Comparison of ENCODE assay signal across 21 cellular contexts in the genomic region with DNA sequence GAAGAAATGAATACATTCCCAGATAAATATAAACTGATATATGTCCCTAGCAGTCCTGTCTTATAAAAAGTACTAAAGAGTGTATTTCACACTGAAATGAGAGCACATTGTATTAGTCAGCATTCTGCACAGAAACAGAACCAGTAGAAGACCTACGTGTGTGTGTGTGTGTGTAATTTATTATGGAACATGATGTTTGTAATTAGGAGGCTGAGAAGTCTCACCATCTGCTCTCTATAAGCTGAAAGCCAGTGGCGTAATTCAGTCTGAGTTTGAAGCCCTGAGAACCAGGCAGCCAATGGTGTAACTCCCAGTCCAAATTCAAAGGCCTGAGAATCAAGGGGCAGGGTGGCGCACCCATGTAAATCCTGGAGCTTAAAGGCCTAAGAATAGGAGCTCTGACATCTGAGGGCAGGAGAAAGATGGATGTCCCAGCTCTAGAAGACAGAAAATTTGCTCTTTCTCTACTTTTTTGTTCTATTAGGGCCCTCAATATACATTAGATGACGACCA.
DNase-seq lines count a peak whose midpoint lies in the region; ATAC-seq and TF ChIP-seq lines count a peak whose summit lies in the region.
"Had no signal": no experiment of that assay in that cellular context is flagged by ENCODE, and none has a peak within 500 bp of the region (broad histone marks: within the 10 kb centered on the region; RNA-seq: fewer than 3 reads in every experiment).

No MANE protein-coding gene starts in this region.

- no peak overlapping the region for H3K4me2 ChIP-seq in osteoblast (ENCODE audit: insufficient read depth, low read length)

- no peaks in the 10 kb centered on the region for H3K4me1 Mint-ChIP-seq in CD4-positive, alpha-beta T cell (ENCODE audit: low read depth)

- H3K4me3 ChIP-seq in osteoblast (ENCODE audit: insufficient read depth, low read length): no peak overlapping the region

- H4K20me1 ChIP-seq in osteoblast (ENCODE audit: insufficient read depth, low read length): no peaks in the 10 kb centered on the region

- no peaks in the 10 kb centered on the region for H3K9me3 ChIP-seq in osteoblast (ENCODE audit: low read depth, low read length)
- no peaks in the 10 kb centered on the region for H3K9me3 ChIP-seq in CD4-positive, alpha-beta T cell (ENCODE audit: control insufficient read depth, low read length)

- no peak for TF ChIP-seq CTCF in osteoblast (IDR thresholded peaks at IDR 0.05; ENCODE audit: extremely low read depth, low read depth, low read length)
- TF ChIP-seq CTCF in CD4-positive, alpha-beta T cell (IDR thresholded peaks at IDR 0.05): no peak

- POLR2A ChIA-PET in CD4-positive, alpha-beta T cell (lab: Charles Lee): no interaction called here

- no peak for ATAC-seq in CD4-positive, alpha-beta T cell (ENCODE audit: poor library complexity)
- ATAC-seq: HCT116, PC-3, SK-N-SH treated with all-trans-retinoic acid at 6 μM for 48 hours had no signal

- H3K79me2 ChIP-seq in osteoblast (ENCODE audit: insufficient read depth, low read length): no peaks in the 10 kb centered on the region

- no peak overlapping the region for H3K27ac Mint-ChIP-seq in CD4-positive, alpha-beta T cell

- H3K9me3 Mint-ChIP-seq in CD4-positive, alpha-beta T cell: peaks cover 5% of the 10 kb centered on the region

- intact Hi-C loops in CD4-positive, alpha-beta T cell (cut with DNase I, micrococcal nuclease): no loop called here

- H3K27me3 ChIP-seq in osteoblast (ENCODE audit: insufficient read depth, low read length): no peaks in the 10 kb centered on the region
- H3K27me3 ChIP-seq in CD4-positive, alpha-beta T cell (ENCODE audit: control insufficient read depth, insufficient read depth, low read length): no peaks in the 10 kb centered on the region

- no peaks in the 10 kb centered on the region for H3K36me3 ChIP-seq in osteoblast (ENCODE audit: insufficient read depth, low read length)

- H3K4me3 Mint-ChIP-seq in CD4-positive, alpha-beta T cell: no peak overlapping the region

- H3K4me1 ChIP-seq in osteoblast (ENCODE audit: insufficient read depth, low read length): no peaks in the 10 kb centered on the region

- no peaks in the 10 kb centered on the region for H3K36me3 Mint-ChIP-seq in CD4-positive, alpha-beta T cell (ENCODE audit: low read depth)

- H2AFZ ChIP-seq in osteoblast (ENCODE audit: low read length): peak overlapping the region; percentile 19

- CTCF ChIA-PET in CD4-positive, alpha-beta T cell (lab: Charles Lee): no interaction called here

- no peak overlapping the region for H3K27ac ChIP-seq in osteoblast (ENCODE audit: low read depth, low read length)
- no peak overlapping the region for H3K27ac ChIP-seq in CD4-positive, alpha-beta T cell (ENCODE audit: low read depth, low read length)
- H3K27ac ChIP-seq: C4-2B, RWPE1 had no signal

- DNase-seq in DMS 273 (lab: John Stamatoyannopoulos, UW; ENCODE audit: unreplicated experiment) (peak; percentile 69), NCI-H2171 treated with DMSO at 0.1 percent for 48 hours (lab: John Stamatoyannopoulos, UW) (peak; percentile 50), amniotic epithelial cell (ENCODE audit: low read depth) (peak; percentile 25), osteoblast (ENCODE audit: insufficient read length, low spot score, missing footprints) (no peak), RPMI8226 (no peak), NCI-H526 treated with DMSO at 0.1 percent for 48 hours (lab: John Stamatoyannopoulos, UW) (no peak)
- no peak for DNase-seq in CD4-positive, alpha-beta T cell
- DNase-seq: DMS153, GOT3, KG1, MV-4-11, NCI-H1417, NCI-H2029, NCI-H446, NCI-H774, PC-3, SIG-M5 had no signal

- H3K27me3 Mint-ChIP-seq in CD4-positive, alpha-beta T cell: no peaks in the 10 kb centered on the region

Comparison
In these comparisons a context has a peak if more than half of its experiments do, and no peak if none do; other contexts are left out.
1. DNase-seq: peak in DMS 273 (single experiment), NCI-H2171 treated with DMSO at 0.1 percent for 48 hours (single experiment) and amniotic epithelial cell (single experiment); none in osteoblast (single experiment), RPMI8226 (single experiment), CD4-positive, alpha-beta T cell (0 of 10) and NCI-H526 treated with DMSO at 0.1 percent for 48 hours (single experiment).